ENCODE assay signal across 8 cellular contexts in genomic region chr10:27099916-27100799, GRCh38. TPM values are rescaled to one million over a fixed set of nuclear protein-coding genes. Genes with fewer than 3 reads are reported as not detected.
DNase-seq lines count a peak whose midpoint lies in the region; ATAC-seq and TF ChIP-seq lines count a peak whose summit lies in the region.

Gene ANKRD26 (minus strand): TSS chr10:27100494. CDS start chr10:27100326, 168 bp downstream.

- H3K27ac Mint-ChIP-seq in natural killer cell = peak within 1 kb of the TSS; percentile 96 to 98

- H3K27me3 Mint-ChIP-seq in natural killer cell (ENCODE audit: low read depth in 2 of 2) = peaks cover 0 to 3% of the 10 kb centered on the region in 2 donors

- H3K36me3 Mint-ChIP-seq in natural killer cell = no peaks in the 10 kb centered on the region

- no peaks in the 10 kb centered on the region for H3K9me3 Mint-ChIP-seq in natural killer cell

- peaks cover 28 to 32% of the 10 kb centered on the region in 2 donors for H3K4me1 Mint-ChIP-seq in natural killer cell

- peak; percentile 25; the same call in 1 of the 2 replicates for TF ChIP-seq CTCF in LNCaP clone FGC (IDR thresholded peaks at IDR 0.05; ENCODE audit: control insufficient read depth, extremely low read depth, insufficient read depth)
- no peak for TF ChIP-seq CTCF in fibroblast of pulmonary artery (IDR thresholded peaks at IDR 0.05; ENCODE audit: low read length, missing control alignments)
- TF ChIP-seq CTCF in natural killer cell (IDR thresholded peaks at IDR 0.05) = no peak

- DNase-seq in EL (peak; percentile 98), GOT3 (lab: John Stamatoyannopoulos, UW) (peak; percentile 90), LNCaP clone FGC (ENCODE audit: low read depth) (peak; percentile 89), RPMI8226 (peak; percentile 99), fibroblast of pulmonary artery (ENCODE audit: low read depth) (peak; percentile 98), natural killer cell (peak; percentile 96)
- peak; percentile 95 for DNase-seq in activated T-helper 9 cell treated with anti-CD3 and anti-CD28 coated beads, Interleukin-2, amount 50 U/mL, for 16 hours (ENCODE audit: low read depth)
- DNase-seq in stimulated activated naive CD4-positive, alpha-beta T cell (lab: John Stamatoyannopoulos, UW) = peak; percentile 89 to 97 (median 94)

- peak; percentile 84 to 87 (median 85) for ATAC-seq in natural killer cell

- peak within 1 kb of the TSS; percentile 98 for H3K4me3 Mint-ChIP-seq in natural killer cell

- H3K4me3 ChIP-seq in LNCaP clone FGC (ENCODE audit: low read depth, low read length) = peak within 1 kb of the TSS; percentile 86
- peak within 1 kb of the TSS; percentile 78 for H3K4me3 ChIP-seq in fibroblast of pulmonary artery (replicated peaks; ENCODE audit: low read depth, low read length)

- intact Hi-C loops in natural killer cell (cut with micrococcal nuclease) = loop anchor here (1.0 kb wide), 2 partner anchors 55 to 125 kb away; partner anchors contain the start of gene MASTL

RNA-seq across cellular contexts. Expression of gene ANKRD26, which starts in this region (rescaled TPM):
- 10 to 100 TPM in 1 of 3 donors, 1 to 10 TPM in 2; 7.0 to 10.8 (median 9.2) TPM for total RNA-seq in natural killer cell

Comparison
In these comparisons a context has a peak if more than half of its experiments do, and no peak if none do; other contexts are left out.
1. Peak in every context shown above with its lines: DNase-seq, ATAC-seq and H3K4me3 ChIP-seq.